Comparison of ENCODE assay signal across 9 cellular contexts in genomic region chr14:104149617-104150141, GRCh38. TPM values are rescaled to one million over a fixed set of nuclear protein-coding genes. Genes with fewer than 3 reads are reported as not detected.
A peak's percentile ranks its signal among the peaks of the same experiment; 100 is the strongest.
DNase-seq lines count a peak whose midpoint lies in the region; TF ChIP-seq lines count a peak whose summit lies in the region.
"Had no signal": no experiment of that assay in that cellular context is flagged by ENCODE, and none has a peak within 500 bp of the region (broad histone marks: within the 10 kb centered on the region; RNA-seq: fewer than 3 reads in every experiment).

No MANE protein-coding gene starts in this region.

- H3K36me3 Mint-ChIP-seq in osteocyte (ENCODE audit: unreplicated experiment), result no peaks in the 10 kb centered on the region

- H3K4me3 Mint-ChIP-seq in osteocyte (ENCODE audit: unreplicated experiment), result no peak overlapping the region
- H3K4me3 Mint-ChIP-seq: dendritic cell treated with granulocyte-macrophage colony-stimulating factor and Interleukin-4, amounts not matched to agents 40 ng/mL and 50 ng/mL, for 4 days had no signal

- no peak for TF ChIP-seq POLR2A in erythroblast (IDR thresholded peaks at IDR 0.05; ENCODE audit: low read length)

- peaks cover 11% of the 10 kb centered on the region for H3K4me1 ChIP-seq in HEK293 (ENCODE audit: control insufficient read depth, insufficient read depth, low read length)

- no peak for TF ChIP-seq CTCF in HEK293 (tag by site-specific recombination; IDR thresholded peaks at IDR 0.05)
- no peak for TF ChIP-seq CTCF in osteocyte (IDR thresholded peaks at IDR 0.05)

- CTCF ChIA-PET in HEK293 (lab: Yijun Ruan, JAX), result interaction anchor here (0.7 kb wide), 1 partner anchor 11 kb away, joined by 4 read pairs; no protein-coding TSS in a partner anchor

- H3K4me1 Mint-ChIP-seq in osteocyte (ENCODE audit: unreplicated experiment), result peaks cover 25% of the 10 kb centered on the region

- H3K9me3 Mint-ChIP-seq in osteocyte (ENCODE audit: unreplicated experiment), result no peaks in the 10 kb centered on the region
- H3K9me3 Mint-ChIP-seq: dendritic cell treated with granulocyte-macrophage colony-stimulating factor and Interleukin-4, amounts not matched to agents 40 ng/mL and 50 ng/mL, for 4 days had no signal

- H3K9me3 ChIP-seq in HEK293 (ENCODE audit: control insufficient read depth, insufficient read depth, low read depth, low read length), result no peaks in the 10 kb centered on the region

- H3K36me3 ChIP-seq in HEK293 (ENCODE audit: control insufficient read depth in 2 of 2, insufficient read depth in 1 of 2, low read length in 2 of 2), result peaks cover 0 to 17% of the 10 kb centered on the region in 2 experiments; a peak in 1 of 3 replicates

- H3K27ac Mint-ChIP-seq in osteocyte (ENCODE audit: unreplicated experiment), result no peak overlapping the region
- H3K27ac Mint-ChIP-seq: dendritic cell treated with granulocyte-macrophage colony-stimulating factor and Interleukin-4, amounts not matched to agents 40 ng/mL and 50 ng/mL, for 4 days had no signal

- POLR2A ChIA-PET in HEK293 (lab: Yijun Ruan, JAX), result no interaction called here

- no peak overlapping the region for H3K4me3 ChIP-seq in HEK293 (ENCODE audit: low read depth, low read length)

- DNase-seq in NCI-H69 (lab: John Stamatoyannopoulos, UW) (peak; percentile 82), erythroblast (lab: John Stamatoyannopoulos, UW) (peak; percentile 40 to 56), osteocyte (ENCODE audit: extremely low spot score, unreplicated experiment) (peak; percentile 94), NCI-H1436 treated with DMSO at 0.1 percent for 48 hours (lab: John Stamatoyannopoulos, UW) (no peak), AML-193 (lab: John Stamatoyannopoulos, UW) (no peak)
- no peak for DNase-seq in effector CD4-positive, alpha-beta T cell

- H3K27me3 Mint-ChIP-seq in osteocyte (ENCODE audit: unreplicated experiment), result no peaks in the 10 kb centered on the region

- H3K27ac ChIP-seq in HEK293 (ENCODE audit: extremely low read depth, low read depth, low read length), result peak overlapping the region; percentile 78
- H3K27ac ChIP-seq: VCaP had no signal

TF ChIP-seq in HEK293, 187 proteins besides CTCF, POLR2A, EP300 and RAD21 (continues in another document):
- no peak for TF ChIP-seq ZNF2 (tag by site-specific recombination; IDR thresholded peaks at IDR 0.05)
- no peak for TF ChIP-seq ZNF580 (tag by site-specific recombination; IDR thresholded peaks at IDR 0.05)
- TF ChIP-seq PATZ1 (tag by site-specific recombination; IDR thresholded peaks at IDR 0.05), result peak; percentile 85
- no peak for TF ChIP-seq GLI2 (tag by site-specific recombination; IDR thresholded peaks at IDR 0.05; ENCODE audit: borderline replicate concordance, low read depth)
- no peak; the same call in 1 of the 2 replicates for TF ChIP-seq ZBTB20 (tag by site-specific recombination; IDR thresholded peaks at IDR 0.05)
- TF ChIP-seq OVOL3 (tag by site-specific recombination; IDR thresholded peaks at IDR 0.05), result no peak
- no peak for TF ChIP-seq ZNF394 (tag by site-specific recombination; IDR thresholded peaks at IDR 0.05; ENCODE audit: borderline replicate concordance)
- no peak for TF ChIP-seq SCRT1 (tag by site-specific recombination; IDR thresholded peaks at IDR 0.05; ENCODE audit: borderline replicate concordance)
- no peak for TF ChIP-seq KLF7 (tag by site-specific recombination; IDR thresholded peaks at IDR 0.05; ENCODE audit: borderline replicate concordance)
- TF ChIP-seq ZNF549 (tag by site-specific recombination; IDR thresholded peaks at IDR 0.05), result no peak
- TF ChIP-seq ZNF341 (tag by site-specific recombination; IDR thresholded peaks at IDR 0.05; ENCODE audit: low read depth), result no peak
- no peak for TF ChIP-seq ZNF280C (tag by site-specific recombination; IDR thresholded peaks at IDR 0.05)
- TF ChIP-seq ZNF155 (tag by site-specific recombination; IDR thresholded peaks at IDR 0.05), result no peak
- peak; percentile 39; the same call in 1 of the 2 replicates for TF ChIP-seq KLF8 (tag by site-specific recombination; IDR thresholded peaks at IDR 0.05)
- TF ChIP-seq GFI1B (tag by site-specific recombination; IDR thresholded peaks at IDR 0.05), result no peak
- no peak for TF ChIP-seq ZNF324 (tag by site-specific recombination; IDR thresholded peaks at IDR 0.05)
- no peak for TF ChIP-seq ZNF202 (tag by site-specific recombination; IDR thresholded peaks at IDR 0.05; ENCODE audit: borderline replicate concordance)
- peak; percentile 37; the same call in 1 of the 2 replicates for TF ChIP-seq ZNF24 (tag by site-specific recombination; IDR thresholded peaks at IDR 0.05)
- no peak for TF ChIP-seq ZNF548 (tag by site-specific recombination; IDR thresholded peaks at IDR 0.05)
- no peak for TF ChIP-seq HIC1 (tag by site-specific recombination; IDR thresholded peaks at IDR 0.05)
- TF ChIP-seq ZSCAN30 (tag by site-specific recombination; IDR thresholded peaks at IDR 0.05), result peak; percentile 43; the same call in 1 of the 2 replicates
- TF ChIP-seq PRDM4 (tag by site-specific recombination; IDR thresholded peaks at IDR 0.05), result 0 out of 2 replicates have a peak, but pooled peaks have one; percentile 8
- no peak for TF ChIP-seq ZNF560 (tag by site-specific recombination; IDR thresholded peaks at IDR 0.05; ENCODE audit: borderline replicate concordance)

RNA-seq across cellular contexts. Expression of gene KIF26A, which starts 11.3 kb away (rescaled TPM):
- 4.5 and 4.6 TPM in 2 replicates for total RNA-seq in osteocyte

Comparison
In these comparisons a context has a peak if more than half of its experiments do, and no peak if none do; other contexts are left out.
1. DNase-seq: peak in NCI-H69 (single experiment), erythroblast (2 of 2) and osteocyte (single experiment); none in effector CD4-positive, alpha-beta T cell (single experiment), NCI-H1436 treated with DMSO at 0.1 percent for 48 hours (single experiment) and AML-193 (0 of 2).